ENCODE assay signal across 8 cellular contexts in genomic region chr2:25251461-25252273, GRCh38.
DNase-seq lines count a peak whose midpoint lies in the region; TF ChIP-seq lines count a peak whose summit lies in the region.

No MANE protein-coding gene starts in this region.

- H3K27me3 ChIP-seq in esophagus muscularis mucosa (no peaks in the 10 kb centered on the region), muscle layer of duodenum (ENCODE audit: low read depth, low read length) (no peaks in the 10 kb centered on the region), tibial nerve (no peaks in the 10 kb centered on the region)

- TF ChIP-seq CTCF in AG04449 (IDR thresholded peaks at IDR 0.05; ENCODE audit: insufficient read depth, low read length, missing control alignments) (no peak), esophagus muscularis mucosa (IDR thresholded peaks at IDR 0.05) (no peak), tibial nerve (IDR thresholded peaks at IDR 0.05) (no peak)

- peak; percentile 5 for TF ChIP-seq POLR2A in GM18526 (IDR thresholded peaks at IDR 0.05; ENCODE audit: extremely low read depth, insufficient read length)
- TF ChIP-seq POLR2A in esophagus muscularis mucosa (IDR thresholded peaks at IDR 0.05; ENCODE audit: low read depth): no peak
- TF ChIP-seq POLR2A in tibial nerve (IDR thresholded peaks at IDR 0.05): no peak

- intact Hi-C loops in esophagus muscularis mucosa (cut with DNase I): no loop called here

- peak overlapping the region; percentile 78 to 86 (median 84) for H3K27ac ChIP-seq in esophagus muscularis mucosa (replicated peaks in 1 of 4)
- no peak overlapping the region for H3K27ac ChIP-seq in muscle layer of duodenum (ENCODE audit: low read length)
- peak overlapping the region; percentile 73 to 86 (median 78) for H3K27ac ChIP-seq in tibial nerve

- TF ChIP-seq EP300 in esophagus muscularis mucosa (IDR thresholded peaks at IDR 0.05) (no peak), tibial nerve (IDR thresholded peaks at IDR 0.05) (peak in 1 of 2 donors; percentile 24)

- WGBS in esophagus muscularis mucosa: 18% methylated on average over 10 of the region's 50 CpGs
- 5 to 7% methylated on average over 3 to 30 of the region's 50 CpGs for WGBS in tibial nerve, 2 donors

- CTCF ChIA-PET in AG04449 (lab: Yijun Ruan, JAX): interaction anchor here (0.9 to 2.0 kb wide), 3 partner anchors 23 to 110 kb away, joined by 3 to 7 read pairs (median 4); no protein-coding TSS in a partner anchor

- DNase-seq in AG04449 (ENCODE audit: low read depth, low spot score) (no peak), NAMALWA (ENCODE audit: low spot score) (peak; percentile 45), activated T-cell treated with anti-CD3 and anti-CD28 coated beads for 1 hour (ENCODE audit: low read depth) (peak; percentile 29), esophagus muscularis mucosa (ENCODE audit: extremely low spot score) (no peak), tibial nerve (ENCODE audit: low spot score in 2 of 2) (no peak), dedifferentiated amniotic fluid mesenchymal stem cell (ENCODE audit: extremely low spot score) (no peak)

- H3K36me3 ChIP-seq in esophagus muscularis mucosa: peaks cover 22 to 33% (median 26%) of the 10 kb centered on the region in 4 donors
- H3K36me3 ChIP-seq in muscle layer of duodenum (ENCODE audit: control insufficient read depth in 1 of 2, insufficient read depth in 2 of 2, low read length in 2 of 2): peaks cover 23% of the 10 kb centered on the region in 2 donors
- H3K36me3 ChIP-seq in tibial nerve: peaks cover 0 to 41% (median 6%) of the 10 kb centered on the region in 3 donors

- H3K4me1 ChIP-seq in esophagus muscularis mucosa (peaks cover 20 to 35% (median 30%) of the 10 kb centered on the region in 4 donors), muscle layer of duodenum (ENCODE audit: control insufficient read depth in 1 of 2, insufficient read depth in 2 of 2, low read length in 2 of 2) (peaks cover 0 to 22% of the 10 kb centered on the region in 2 donors), tibial nerve (peaks cover 0 to 28% (median 13%) of the 10 kb centered on the region in 4 donors)

- POLR2A ChIA-PET in AG04449 (lab: Yijun Ruan, JAX): no interaction called here

- H3K9me3 ChIP-seq in esophagus muscularis mucosa (no peaks in the 10 kb centered on the region), muscle layer of duodenum (ENCODE audit: control insufficient read depth in 1 of 2, low read length in 2 of 2) (no peaks in the 10 kb centered on the region), tibial nerve (no peaks in the 10 kb centered on the region)

- H3K4me3 ChIP-seq in AG04449 (ENCODE audit: low read depth, low read length) (peak overlapping the region; percentile 42), esophagus muscularis mucosa (peak overlapping the region; percentile 68 to 79 (median 71)), muscle layer of duodenum (ENCODE audit: low read depth in 1 of 2, low read length in 2 of 2) (peak overlapping the region; percentile 37 to 64), tibial nerve (peak overlapping the region; percentile 56 to 67 (median 64))

Comparison
In these comparisons a context has a peak if more than half of its experiments do, and no peak if none do; other contexts are left out.
1. DNase-seq: peak in NAMALWA (single experiment) and activated T-cell treated with anti-CD3 and anti-CD28 coated beads for 1 hour (single experiment); none in AG04449 (single experiment), esophagus muscularis mucosa (single experiment), tibial nerve (0 of 2) and dedifferentiated amniotic fluid mesenchymal stem cell (single experiment).
2. Peak in every context shown above with its lines, with median percentiles within 50 percentile points of each other: H3K4me3 ChIP-seq.